In the genomic region with DNA sequence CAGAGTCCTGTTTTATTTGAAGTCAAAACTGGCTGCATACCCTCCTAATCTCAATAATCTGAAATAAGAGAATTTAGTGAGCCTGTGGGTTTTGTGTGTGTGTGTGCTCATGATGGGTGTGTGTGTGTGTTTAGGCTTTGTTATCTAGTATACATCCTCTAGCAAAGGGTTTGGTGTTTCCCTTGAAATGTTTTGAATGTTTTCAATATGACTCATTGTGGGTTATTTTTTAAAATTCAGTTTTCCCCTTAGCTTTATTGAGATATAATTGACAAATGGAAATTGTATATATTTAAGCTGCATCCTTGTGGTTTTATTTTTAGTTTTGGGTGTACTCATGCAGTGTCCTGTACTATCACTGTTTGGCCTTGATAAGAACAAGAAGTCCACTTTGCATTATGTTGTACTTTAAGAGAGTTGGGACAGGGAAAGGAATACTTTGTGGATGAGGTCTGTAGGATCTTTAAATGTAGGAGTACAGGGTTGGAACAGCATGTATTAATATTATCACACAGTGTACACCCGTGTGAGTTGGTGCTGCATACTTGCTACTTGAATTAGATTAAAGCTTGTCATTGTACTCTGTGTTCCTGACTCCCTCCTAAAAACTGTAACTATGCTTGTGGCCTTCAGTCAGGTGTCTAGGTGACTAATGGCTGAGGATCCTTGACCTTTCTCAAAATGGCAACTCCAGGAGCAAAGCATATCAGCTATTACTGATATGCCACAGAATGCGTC, we compare ENCODE assay signal across 8 cellular contexts. TPM values are rescaled to one million over a fixed set of nuclear protein-coding genes. Genes with fewer than 3 reads are reported as not detected.
DNase-seq lines count a peak whose midpoint lies in the region; ATAC-seq and TF ChIP-seq lines count a peak whose summit lies in the region.

No MANE protein-coding gene starts in this region.

- H3K36me3 ChIP-seq in adrenal gland (replicated peaks in 1 of 2) (no peaks in the 10 kb centered on the region), lung (ENCODE audit: control insufficient read depth in 2 of 2, insufficient read depth in 2 of 2, low read length in 2 of 2) (peaks cover 0 to 3% of the 10 kb centered on the region in 2 donors)

- intact Hi-C loops in adrenal gland (cut with DNase I) = no loop called here

- POLR2A ChIA-PET in HEK293T (lab: Yijun Ruan, JAX) = no interaction called here

- ATAC-seq in HG02981 (IDR thresholded peaks at IDR 0.05; ENCODE audit: unreplicated experiment) = peak; percentile 62
- ATAC-seq in lung (ENCODE audit: insufficient read depth, low FRiP score) = peak; percentile 67
- no peak for ATAC-seq in HG02623 (IDR thresholded peaks at IDR 0.05; ENCODE audit: unreplicated experiment)

- H3K27me3 ChIP-seq in adrenal gland = no peaks in the 10 kb centered on the region
- no peaks in the 10 kb centered on the region for H3K27me3 ChIP-seq in lung (ENCODE audit: control insufficient read depth, insufficient read depth)

- CTCF ChIA-PET in HEK293T (lab: Yijun Ruan, JAX) = interaction anchor here (0.6 to 1.1 kb wide), 3 partner anchors 25 to 116 kb away, joined by 3 read pairs; no protein-coding TSS in a partner anchor

- H3K4me3 ChIP-seq in adrenal gland = no peak overlapping the region
- no peak overlapping the region for H3K4me3 ChIP-seq in lung

- no peaks in the 10 kb centered on the region for H3K9me3 ChIP-seq in adrenal gland (replicated peaks in 1 of 3)
- H3K9me3 ChIP-seq in lung (ENCODE audit: control insufficient read depth in 2 of 2, insufficient read depth in 1 of 2, low read length in 1 of 2) = no peaks in the 10 kb centered on the region

- H3K4me1 ChIP-seq in adrenal gland (replicated peaks in 1 of 2) = peaks cover 13 to 18% of the 10 kb centered on the region in 2 donors
- H3K4me1 ChIP-seq in lung (ENCODE audit: control insufficient read depth in 2 of 2, insufficient read depth in 2 of 2, low read length in 2 of 2) = peaks cover 19 to 26% of the 10 kb centered on the region in 2 donors

- no peak for TF ChIP-seq POLR2A in adrenal gland (IDR thresholded peaks at IDR 0.05)

- peak overlapping the region in 3 of 5 donors; percentile 14 to 70 (median 54) for H3K27ac ChIP-seq in adrenal gland
- peak overlapping the region in 1 of 2 donors; percentile 90 for H3K27ac ChIP-seq in lung (ENCODE audit: low read depth in 1 of 2, low read length in 1 of 2)

- TF ChIP-seq CTCF in adrenal gland (IDR thresholded peaks at IDR 0.05) = no peak
- no peak for TF ChIP-seq CTCF in lung (IDR thresholded peaks at IDR 0.05; ENCODE audit: control extremely low read depth, extremely low read depth)

- 23 to 40% (median 29%) methylated on average over 2 of the region's 2 CpGs for WGBS in adrenal gland, 4 donors
- 46 to 70% methylated on average over 2 of the region's 2 CpGs for WGBS in lung, 2 donors

- DNase-seq in EH (ENCODE audit: low read depth) (peak; percentile 77), adrenal gland (peak in 3 of 7 donors; percentile 13 to 45 (median 19)), lung (ENCODE audit: low spot score) (no peak), amniotic stem cell (lab: John Stamatoyannopoulos, UW) (no peak), HEK293T (ENCODE audit: extremely low spot score) (no peak), NCI-H510A treated with DMSO at 0.1 percent for 48 hours (lab: John Stamatoyannopoulos, UW) (no peak)

TF ChIP-seq in HEK293T, 16 proteins besides CTCF, POLR2A, EP300 and RAD21:
- TF ChIP-seq ARNT (IDR thresholded peaks at IDR 0.05) (no peak), FOXA1 (IDR thresholded peaks at IDR 0.05) (no peak), CTBP1 (IDR thresholded peaks at IDR 0.05; ENCODE audit: borderline replicate concordance) (no peak)
TF ChIP-seq in HEK293T: peak in this region for 0.

RNA-seq across cellular contexts. Expression of gene VCL, which starts 58.3 kb away (rescaled TPM):
- 10 to 100 TPM; 30.6 to 90.7 (median 46.5) TPM for total RNA-seq in adrenal gland
- polyA plus RNA-seq in adrenal gland = 10 to 100 TPM; 14.3 to 36.4 (median 16.7) TPM
- total RNA-seq in lung = 100 to 1,000 TPM; 124 to 181 TPM
- 10 to 100 TPM; 24.5 to 48.8 TPM for polyA plus RNA-seq in lung
